ENCODE assay signal across 9 cellular contexts in the genomic region with DNA sequence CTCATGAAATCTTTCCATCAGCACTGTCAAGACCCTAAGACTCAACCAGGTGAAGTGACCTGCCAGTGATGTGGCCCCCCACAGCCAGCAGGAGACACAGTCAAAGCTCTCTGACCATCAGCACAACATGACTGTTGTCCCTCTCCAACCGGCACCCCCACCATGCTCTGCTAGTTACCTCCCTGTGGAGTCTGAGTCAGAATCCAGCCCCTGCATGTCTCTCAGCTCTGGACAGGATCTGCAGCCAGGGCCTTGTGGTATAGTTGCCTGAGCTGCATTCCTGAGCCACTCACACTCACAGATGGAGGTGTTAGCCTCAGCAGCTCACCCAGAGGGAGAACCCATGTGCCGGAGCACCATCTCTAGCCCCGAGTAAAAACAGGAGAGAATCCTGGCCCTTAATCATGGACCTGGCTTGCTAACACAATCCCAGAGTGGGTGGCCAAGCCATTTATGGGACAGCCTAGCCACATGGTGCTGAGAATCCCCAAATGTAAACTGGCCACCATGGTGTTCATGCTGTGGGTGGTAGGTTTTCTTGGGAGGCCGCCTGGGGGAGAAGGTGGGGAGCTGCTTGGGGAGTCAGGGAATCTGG.
DNase-seq lines count a peak whose midpoint lies in the region; ATAC-seq and TF ChIP-seq lines count a peak whose summit lies in the region.
"Had no signal": no experiment of that assay in that cellular context is flagged by ENCODE, and none has a peak within 500 bp of the region (broad histone marks: within the 10 kb centered on the region; RNA-seq: fewer than 3 reads in every experiment).

No MANE protein-coding gene starts in this region.

- H3K27ac ChIP-seq in GM23248 = peak overlapping the region; percentile 38
- no peak overlapping the region for H3K27ac ChIP-seq in RWPE2 (ENCODE audit: poor library complexity, severe bottlenecking)
- H3K27ac ChIP-seq: ascending aorta had no signal

- H3K27me3 ChIP-seq in GM23248 (replicated peaks; ENCODE audit: insufficient read depth) (no peaks in the 10 kb centered on the region), RWPE2 (ENCODE audit: insufficient read depth, poor library complexity, severe bottlenecking) (no peaks in the 10 kb centered on the region)
- H3K27me3 ChIP-seq: ascending aorta had no signal

- H3K9me2 ChIP-seq in GM23248 (ENCODE audit: insufficient read depth) = no peaks in the 10 kb centered on the region

- H3F3A ChIP-seq in GM23248 (ENCODE audit: insufficient read depth) = peaks cover 15% of the 10 kb centered on the region

- no peak overlapping the region for H3K4me3 ChIP-seq in GM23248
- H3K4me3 ChIP-seq in RWPE2 (ENCODE audit: severe bottlenecking) = no peak overlapping the region
- H3K4me3 ChIP-seq in fibroblast of pulmonary artery (replicated peaks; ENCODE audit: low read depth, low read length) = no peak overlapping the region
- H3K4me3 ChIP-seq: ascending aorta had no signal

- no peaks in the 10 kb centered on the region for H3K79me2 ChIP-seq in GM23248 (ENCODE audit: insufficient read depth)

- no peaks in the 10 kb centered on the region for H4K20me1 ChIP-seq in GM23248 (ENCODE audit: insufficient read depth)

- H3K4me2 ChIP-seq in GM23248 (ENCODE audit: unreplicated experiment) = no peak overlapping the region

- ATAC-seq in RWPE2 (ENCODE audit: low read depth) = peak; percentile 97
- ATAC-seq: Right ventricle myocardium inferior had no signal

- in situ Hi-C loops in GM23248 (cut with MboI) = no loop called here

- H3K36me3 ChIP-seq in GM23248 (ENCODE audit: low read depth) (peaks cover 40% of the 10 kb centered on the region), RWPE2 (ENCODE audit: low read depth) (no peaks in the 10 kb centered on the region)

- TF ChIP-seq CTCF in RWPE2 (IDR thresholded peaks at IDR 0.05; ENCODE audit: poor library complexity, severe bottlenecking) = no peak
- no peak for TF ChIP-seq CTCF in fibroblast of pulmonary artery (IDR thresholded peaks at IDR 0.05; ENCODE audit: low read length, missing control alignments)

- no peak overlapping the region for H3K9ac ChIP-seq in GM23248

- peaks cover 23% of the 10 kb centered on the region for H3K4me1 ChIP-seq in GM23248 (ENCODE audit: insufficient read depth)
- peaks cover 4% of the 10 kb centered on the region for H3K4me1 ChIP-seq in RWPE2 (ENCODE audit: insufficient read depth, poor library complexity, severe bottlenecking)
- H3K4me1 ChIP-seq: ascending aorta had no signal

- 56 to 73% methylated on average over 4 of the region's 4 CpGs for WGBS in GM23248 (ENCODE audit: low coverage in 1 of 2, low lambda C conversion rate in 2 of 2, missing lambda C conversion rate in 2 of 2), 2 experiments

- no peak overlapping the region for H2AFZ ChIP-seq in GM23248

- H3K9me3 ChIP-seq in GM23248 (ENCODE audit: low read depth) (no peaks in the 10 kb centered on the region), RWPE2 (ENCODE audit: severe bottlenecking) (no peaks in the 10 kb centered on the region)
- H3K9me3 ChIP-seq: ascending aorta had no signal

- peak; percentile 89 for DNase-seq in GM23248
- DNase-seq in RWPE2 (ENCODE audit: low spot score) = peak; percentile 74
- DNase-seq in fibroblast of pulmonary artery (ENCODE audit: low read depth) = peak; percentile 48
- DNase-seq in stromal cell of bone marrow (ENCODE audit: low read depth) = peak; percentile 38
- no peak for DNase-seq in mesenteric fat pad (ENCODE audit: low spot score)
- no peak for DNase-seq in activated T-cell treated with anti-CD3 and anti-CD28 coated beads, Interleukin-2, amount 50 U/mL, for 48 hours
- no peak for DNase-seq in NCI-H69 (lab: John Stamatoyannopoulos, UW)

Comparison
In these comparisons a context has a peak if more than half of its experiments do, and no peak if none do; other contexts are left out.
1. DNase-seq: peak in GM23248 (single experiment), RWPE2 (single experiment), fibroblast of pulmonary artery (single experiment) and stromal cell of bone marrow (single experiment); none in mesenteric fat pad (single experiment), activated T-cell treated with anti-CD3 and anti-CD28 coated beads, Interleukin-2, amount 50 U/mL, for 48 hours (0 of 2) and NCI-H69 (single experiment).